ENCODE assay signal across 12 cellular contexts in the genomic region with DNA sequence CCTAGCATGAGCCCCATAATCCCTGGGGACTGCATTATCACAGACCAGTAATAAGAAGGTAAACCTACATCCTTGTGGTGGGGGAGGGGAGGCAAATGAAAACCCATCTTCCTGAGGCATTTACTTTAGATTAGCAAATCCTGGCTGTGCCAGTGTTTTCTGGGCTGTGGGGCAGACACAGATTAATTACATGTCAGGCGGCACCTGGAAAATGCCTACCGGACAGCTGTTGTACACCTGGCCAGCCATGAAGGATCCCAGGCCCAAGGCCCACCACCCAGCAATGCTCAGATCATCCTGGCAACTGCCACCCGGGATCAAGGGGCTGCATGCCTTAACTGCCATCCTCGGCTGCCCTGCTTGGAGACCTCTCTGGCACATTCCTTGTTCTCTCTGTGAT. TPM values are rescaled to one million over a fixed set of nuclear protein-coding genes. Genes with fewer than 3 reads are reported as not detected.
DNase-seq lines count a peak whose midpoint lies in the region; ATAC-seq and TF ChIP-seq lines count a peak whose summit lies in the region.
"Had no signal": no experiment of that assay in that cellular context is flagged by ENCODE, and none has a peak within 500 bp of the region (broad histone marks: within the 10 kb centered on the region; RNA-seq: fewer than 3 reads in every experiment).

No MANE protein-coding gene starts in this region.

- H4K20me1 ChIP-seq in osteoblast (ENCODE audit: insufficient read depth, low read length) = no peaks in the 10 kb centered on the region

- peaks cover 95% of the 10 kb centered on the region for H3K79me2 ChIP-seq in osteoblast (ENCODE audit: insufficient read depth, low read length)

- no peak for DNase-seq in activated T-cell treated with anti-CD3 and anti-CD28 coated beads, Interleukin-2, amount 50 U/mL, for 24 hours
- DNase-seq in activated T-cell treated with anti-CD3 and anti-CD28 coated beads, Interleukin-2, amount 50 U/mL, for 72 hours = no peak
- DNase-seq in esophagus muscularis mucosa (ENCODE audit: extremely low spot score) (no peak), osteoblast (ENCODE audit: insufficient read length, low spot score, missing footprints) (no peak), tibial nerve (ENCODE audit: low spot score in 2 of 2) (no peak), hypothalamus (lab: John Stamatoyannopoulos, UW) (no peak), medulla oblongata (ENCODE audit: extremely low spot score) (no peak), cerebellar cortex (ENCODE audit: low spot score) (no peak)
- DNase-seq: activated CD4-positive, alpha-beta T cell treated with anti-CD3 and anti-CD28 coated beads, Interleukin-2, amount 50 U/mL, for 4 hours; CD4-positive, alpha-beta memory T cell; NCI-H1694 had no signal

- H3K36me3 ChIP-seq in esophagus muscularis mucosa (peaks cover 0 to 33% (median 9%) of the 10 kb centered on the region in 4 donors), osteoblast (ENCODE audit: insufficient read depth, low read length) (peaks cover 49% of the 10 kb centered on the region), tibial nerve (peaks cover 0 to 46% (median 0%) of the 10 kb centered on the region in 3 donors)

- no peak for ATAC-seq in activated T-cell treated with anti-CD3 and anti-CD28 coated beads, Interleukin-2, amount 50 U/mL, for 72 hours (replicated peaks in 1 of 2)

- H3K4me3 ChIP-seq in esophagus muscularis mucosa (no peak overlapping the region), osteoblast (ENCODE audit: insufficient read depth, low read length) (no peak overlapping the region), tibial nerve (no peak overlapping the region)

- peaks cover 36% of the 10 kb centered on the region for H3K36me3 Mint-ChIP-seq in activated T-cell treated with anti-CD3 and anti-CD28 coated beads, Interleukin-2, amount 50 U/mL, for 24 hours (ENCODE audit: low read depth)
- H3K36me3 Mint-ChIP-seq in activated T-cell treated with anti-CD3 and anti-CD28 coated beads, Interleukin-2, amount 50 U/mL, for 72 hours (ENCODE audit: insufficient read depth in 2 of 2) = peaks cover 4 to 9% of the 10 kb centered on the region in 2 donors

- H3K27me3 ChIP-seq in esophagus muscularis mucosa = no peaks in the 10 kb centered on the region
- no peaks in the 10 kb centered on the region for H3K27me3 ChIP-seq in osteoblast (ENCODE audit: insufficient read depth, low read length)
- H3K27me3 ChIP-seq in tibial nerve = no peaks in the 10 kb centered on the region

- H3K27ac ChIP-seq in esophagus muscularis mucosa (replicated peaks in 1 of 4) (peak overlapping the region; percentile 83 to 90 (median 85)), osteoblast (ENCODE audit: low read depth, low read length) (peak overlapping the region; percentile 89), tibial nerve (peak overlapping the region in 3 of 4 donors; percentile 2 to 91 (median 83))

- 73% methylated on average over 2 of the region's 4 CpGs for WGBS in esophagus muscularis mucosa
- WGBS in tibial nerve, 2 donors = 69 to 78% methylated on average over 4 of the region's 4 CpGs

- TF ChIP-seq EP300 in esophagus muscularis mucosa (IDR thresholded peaks at IDR 0.05) (no peak), tibial nerve (IDR thresholded peaks at IDR 0.05) (no peak)

- H3K9me3 ChIP-seq in esophagus muscularis mucosa = no peaks in the 10 kb centered on the region
- H3K9me3 ChIP-seq in osteoblast (ENCODE audit: low read depth, low read length) = no peaks in the 10 kb centered on the region
- no peaks in the 10 kb centered on the region for H3K9me3 ChIP-seq in tibial nerve

- H3K4me3 Mint-ChIP-seq in activated T-cell treated with anti-CD3 and anti-CD28 coated beads, Interleukin-2, amount 50 U/mL, for 24 hours = no peak overlapping the region
- no peak overlapping the region for H3K4me3 Mint-ChIP-seq in activated T-cell treated with anti-CD3 and anti-CD28 coated beads, Interleukin-2, amount 50 U/mL, for 72 hours
- H3K4me3 Mint-ChIP-seq: activated T-helper 1 cell treated with anti-CD3 and anti-CD28 coated beads, Interleukin-12 subunit alpha, Interleukin-12 subunit beta, Interleukin-2, Interleukin-4 antibody, amounts not matched to agents 30 ng/mL and 10 ng/mL and 1 ng/mL, durations not matched to agents 14 hours and 24 hours and 36 hours; CD4-positive, alpha-beta memory T cell had no signal

- no peak overlapping the region for H2AFZ ChIP-seq in osteoblast (ENCODE audit: low read length)

- no peak overlapping the region for H3K4me2 ChIP-seq in osteoblast (ENCODE audit: insufficient read depth, low read length)

- H3K4me1 Mint-ChIP-seq in activated T-cell treated with anti-CD3 and anti-CD28 coated beads, Interleukin-2, amount 50 U/mL, for 24 hours (ENCODE audit: low read depth) = peaks cover 33% of the 10 kb centered on the region
- H3K4me1 Mint-ChIP-seq in activated T-cell treated with anti-CD3 and anti-CD28 coated beads, Interleukin-2, amount 50 U/mL, for 72 hours (ENCODE audit: low read depth) = peaks cover 31% of the 10 kb centered on the region

- H3K4me1 ChIP-seq in esophagus muscularis mucosa (peaks cover 80 to 98% (median 90%) of the 10 kb centered on the region in 4 donors), osteoblast (ENCODE audit: insufficient read depth, low read length) (peaks cover 37% of the 10 kb centered on the region), tibial nerve (peaks cover 0 to 76% (median 36%) of the 10 kb centered on the region in 4 donors)

- TF ChIP-seq CTCF in esophagus muscularis mucosa (IDR thresholded peaks at IDR 0.05) (no peak), osteoblast (IDR thresholded peaks at IDR 0.05; ENCODE audit: extremely low read depth, low read depth, low read length) (no peak), tibial nerve (IDR thresholded peaks at IDR 0.05) (no peak)

- H3K27ac Mint-ChIP-seq in activated T-cell treated with anti-CD3 and anti-CD28 coated beads, Interleukin-2, amount 50 U/mL, for 24 hours = peak overlapping the region; percentile 44
- no peak overlapping the region for H3K27ac Mint-ChIP-seq in activated T-cell treated with anti-CD3 and anti-CD28 coated beads, Interleukin-2, amount 50 U/mL, for 72 hours
- H3K27ac Mint-ChIP-seq: activated T-helper 1 cell treated with anti-CD3 and anti-CD28 coated beads, Interleukin-12 subunit alpha, Interleukin-12 subunit beta, Interleukin-2, Interleukin-4 antibody, amounts not matched to agents 30 ng/mL and 10 ng/mL and 1 ng/mL, durations not matched to agents 14 hours and 24 hours and 36 hours had no signal

- H3K9me3 Mint-ChIP-seq in activated T-cell treated with anti-CD3 and anti-CD28 coated beads, Interleukin-2, amount 50 U/mL, for 24 hours = no peaks in the 10 kb centered on the region
- no peaks in the 10 kb centered on the region for H3K9me3 Mint-ChIP-seq in activated T-cell treated with anti-CD3 and anti-CD28 coated beads, Interleukin-2, amount 50 U/mL, for 72 hours
- H3K9me3 Mint-ChIP-seq: activated T-helper 1 cell treated with anti-CD3 and anti-CD28 coated beads, Interleukin-12 subunit alpha, Interleukin-12 subunit beta, Interleukin-2, Interleukin-4 antibody, amounts not matched to agents 30 ng/mL and 10 ng/mL and 1 ng/mL, durations not matched to agents 14 hours and 24 hours and 36 hours; CD4-positive, alpha-beta memory T cell had no signal

- H3K27me3 Mint-ChIP-seq in activated T-cell treated with anti-CD3 and anti-CD28 coated beads, Interleukin-2, amount 50 U/mL, for 24 hours = no peaks in the 10 kb centered on the region
- H3K27me3 Mint-ChIP-seq in activated T-cell treated with anti-CD3 and anti-CD28 coated beads, Interleukin-2, amount 50 U/mL, for 72 hours (ENCODE audit: low read depth) = no peaks in the 10 kb centered on the region
- H3K27me3 Mint-ChIP-seq: CD4-positive, alpha-beta memory T cell had no signal

- intact Hi-C loops in esophagus muscularis mucosa (cut with DNase I) = no loop called here

- TF ChIP-seq POLR2A in esophagus muscularis mucosa (IDR thresholded peaks at IDR 0.05; ENCODE audit: low read depth) (no peak), tibial nerve (IDR thresholded peaks at IDR 0.05) (no peak)

RNA-seq across cellular contexts. Expression of a gene that starts 59.1 kb away (rescaled TPM):
- 10 to 100 TPM; 34.4 to 37.3 TPM for total RNA-seq in activated T-cell treated with anti-CD3 and anti-CD28 coated beads, Interleukin-2, amount 50 U/mL, for 72 hours
- total RNA-seq in esophagus muscularis mucosa = 10 to 100 TPM in 3 of 4 donors, 1 to 10 TPM in 1; 9.1 to 12.8 (median 10.6) TPM
- 20.0 and 21.7 TPM in 2 replicates for total RNA-seq in osteoblast
- 10 to 100 TPM; 19.6 to 46.8 (median 37.2) TPM for total RNA-seq in tibial nerve

RNA-seq across cellular contexts. Expression of a gene that starts 59.5 kb away (rescaled TPM):
- total RNA-seq in activated T-cell treated with anti-CD3 and anti-CD28 coated beads, Interleukin-2, amount 50 U/mL, for 72 hours = 10 to 100 TPM; 50.7 to 82.9 TPM
- total RNA-seq in esophagus muscularis mucosa (100 to 1,000 TPM; 163 to 250 (median 203) TPM), osteoblast (181 and 196 TPM in 2 replicates), tibial nerve (100 to 1,000 TPM; 121 to 171 (median 150) TPM)
